In the genomic region with DNA sequence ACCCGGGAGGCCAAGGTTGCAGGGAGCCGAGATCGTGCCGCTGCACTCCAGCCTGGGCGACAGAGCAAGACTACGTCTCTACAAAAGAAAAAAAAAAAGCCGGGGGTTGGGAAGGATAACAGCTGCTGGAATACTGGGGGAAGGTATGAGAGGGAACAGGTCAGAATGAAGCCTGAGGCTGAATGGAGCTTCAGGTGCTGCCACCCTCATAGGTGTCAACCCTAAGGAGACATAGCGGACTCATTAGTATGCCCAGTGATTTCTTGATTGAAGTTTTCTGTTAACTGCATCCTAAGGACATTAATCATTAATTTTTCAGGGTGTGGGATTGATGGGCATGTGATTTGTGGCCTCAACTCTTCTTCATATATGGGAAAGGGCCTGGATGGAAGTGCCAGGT, we compare ENCODE assay signal across 1 cellular context.
TF ChIP-seq lines count a peak whose summit lies in the region.

No MANE protein-coding gene starts in this region.

TF ChIP-seq in GM23338, 12 proteins besides CTCF, POLR2A, EP300 and RAD21 (continued from another document):
- TF ChIP-seq, protein P1, sequence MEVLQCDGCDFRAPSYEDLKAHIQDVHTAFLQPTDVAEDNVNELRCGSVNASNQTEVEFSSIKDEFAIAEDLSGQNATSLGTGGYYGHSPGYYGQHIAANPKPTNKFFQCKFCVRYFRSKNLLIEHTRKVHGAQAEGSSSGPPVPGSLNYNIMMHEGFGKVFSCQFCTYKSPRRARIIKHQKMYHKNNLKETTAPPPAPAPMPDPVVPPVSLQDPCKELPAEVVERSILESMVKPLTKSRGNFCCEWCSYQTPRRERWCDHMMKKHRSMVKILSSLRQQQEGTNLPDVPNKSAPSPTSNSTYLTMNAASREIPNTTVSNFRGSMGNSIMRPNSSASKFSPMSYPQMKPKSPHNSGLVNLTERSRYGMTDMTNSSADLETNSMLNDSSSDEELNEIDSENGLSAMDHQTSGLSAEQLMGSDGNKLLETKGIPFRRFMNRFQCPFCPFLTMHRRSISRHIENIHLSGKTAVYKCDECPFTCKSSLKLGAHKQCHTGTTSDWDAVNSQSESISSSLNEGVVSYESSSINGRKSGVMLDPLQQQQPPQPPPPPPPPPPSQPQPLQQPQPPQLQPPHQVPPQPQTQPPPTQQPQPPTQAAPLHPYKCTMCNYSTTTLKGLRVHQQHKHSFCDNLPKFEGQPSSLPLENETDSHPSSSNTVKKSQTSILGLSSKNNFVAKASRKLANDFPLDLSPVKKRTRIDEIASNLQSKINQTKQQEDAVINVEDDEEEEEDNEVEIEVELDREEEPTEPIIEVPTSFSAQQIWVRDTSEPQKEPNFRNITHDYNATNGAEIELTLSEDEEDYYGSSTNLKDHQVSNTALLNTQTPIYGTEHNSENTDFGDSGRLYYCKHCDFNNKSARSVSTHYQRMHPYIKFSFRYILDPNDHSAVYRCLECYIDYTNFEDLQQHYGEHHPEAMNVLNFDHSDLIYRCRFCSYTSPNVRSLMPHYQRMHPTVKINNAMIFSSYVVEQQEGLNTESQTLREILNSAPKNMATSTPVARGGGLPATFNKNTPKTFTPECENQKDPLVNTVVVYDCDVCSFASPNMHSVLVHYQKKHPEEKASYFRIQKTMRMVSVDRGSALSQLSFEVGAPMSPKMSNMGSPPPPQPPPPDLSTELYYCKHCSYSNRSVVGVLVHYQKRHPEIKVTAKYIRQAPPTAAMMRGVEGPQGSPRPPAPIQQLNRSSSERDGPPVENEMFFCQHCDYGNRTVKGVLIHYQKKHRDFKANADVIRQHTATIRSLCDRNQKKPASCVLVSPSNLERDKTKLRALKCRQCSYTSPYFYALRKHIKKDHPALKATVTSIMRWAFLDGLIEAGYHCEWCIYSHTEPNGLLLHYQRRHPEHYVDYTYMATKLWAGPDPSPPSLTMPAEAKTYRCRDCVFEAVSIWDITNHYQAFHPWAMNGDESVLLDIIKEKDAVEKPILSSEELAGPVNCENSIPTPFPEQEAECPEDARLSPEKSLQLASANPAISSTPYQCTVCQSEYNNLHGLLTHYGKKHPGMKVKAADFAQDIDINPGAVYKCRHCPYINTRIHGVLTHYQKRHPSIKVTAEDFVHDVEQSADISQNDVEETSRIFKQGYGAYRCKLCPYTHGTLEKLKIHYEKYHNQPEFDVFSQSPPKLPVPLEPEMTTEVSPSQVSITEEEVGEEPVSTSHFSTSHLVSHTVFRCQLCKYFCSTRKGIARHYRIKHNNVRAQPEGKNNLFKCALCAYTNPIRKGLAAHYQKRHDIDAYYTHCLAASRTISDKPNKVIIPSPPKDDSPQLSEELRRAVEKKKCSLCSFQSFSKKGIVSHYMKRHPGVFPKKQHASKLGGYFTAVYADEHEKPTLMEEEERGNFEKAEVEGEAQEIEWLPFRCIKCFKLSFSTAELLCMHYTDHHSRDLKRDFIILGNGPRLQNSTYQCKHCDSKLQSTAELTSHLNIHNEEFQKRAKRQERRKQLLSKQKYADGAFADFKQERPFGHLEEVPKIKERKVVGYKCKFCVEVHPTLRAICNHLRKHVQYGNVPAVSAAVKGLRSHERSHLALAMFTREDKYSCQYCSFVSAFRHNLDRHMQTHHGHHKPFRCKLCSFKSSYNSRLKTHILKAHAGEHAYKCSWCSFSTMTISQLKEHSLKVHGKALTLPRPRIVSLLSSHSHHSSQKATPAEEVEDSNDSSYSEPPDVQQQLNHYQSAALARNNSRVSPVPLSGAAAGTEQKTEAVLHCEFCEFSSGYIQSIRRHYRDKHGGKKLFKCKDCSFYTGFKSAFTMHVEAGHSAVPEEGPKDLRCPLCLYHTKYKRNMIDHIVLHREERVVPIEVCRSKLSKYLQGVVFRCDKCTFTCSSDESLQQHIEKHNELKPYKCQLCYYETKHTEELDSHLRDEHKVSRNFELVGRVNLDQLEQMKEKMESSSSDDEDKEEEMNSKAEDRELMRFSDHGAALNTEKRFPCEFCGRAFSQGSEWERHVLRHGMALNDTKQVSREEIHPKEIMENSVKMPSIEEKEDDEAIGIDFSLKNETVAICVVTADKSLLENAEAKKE (CRISPR knock-in tag; IDR thresholded peaks at IDR 0.05), result no peak
